ENCODE assay signal across 30 cellular contexts in the genomic region with DNA sequence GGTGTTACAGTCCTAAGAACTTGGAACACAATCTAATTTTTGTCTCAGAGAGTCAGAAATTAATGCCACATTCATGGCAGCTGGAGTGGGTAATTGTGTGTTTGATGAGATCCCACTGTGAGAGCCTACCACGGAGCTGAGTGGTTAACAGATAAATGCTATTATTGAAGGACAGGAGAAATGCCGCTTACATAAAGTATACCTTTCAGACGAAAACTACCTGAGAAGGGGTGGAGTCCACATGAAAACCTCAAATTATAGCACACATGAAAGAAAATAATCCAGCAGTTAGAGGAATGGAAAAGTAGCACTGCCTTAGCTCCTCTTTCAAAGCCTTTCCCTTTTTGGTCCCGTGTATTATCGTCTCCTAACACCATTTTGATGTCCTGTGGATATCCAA.
"Had no signal": no experiment of that assay in that cellular context is flagged by ENCODE, and none has a peak within 500 bp of the region (broad histone marks: within the 10 kb centered on the region; RNA-seq: fewer than 3 reads in every experiment).

No MANE protein-coding gene starts in this region.

- H3K36me3 ChIP-seq: adrenal gland, breast epithelium, MG63, SJSA1 had no signal

- H3K9ac ChIP-seq: SK-N-SH had no signal

- H3K4me2 ChIP-seq: SK-N-SH had no signal

- H3K9me3 Mint-ChIP-seq: activated naive CD4-positive, alpha-beta T cell treated with anti-CD3 and anti-CD28 coated beads for 36 hours; activated T-helper 2 cell treated with anti-CD3 and anti-CD28 coated beads, Interferon-gamma antibody, Interleukin-2, Interleukin-4, amounts not matched to agents 10 μg/mL and 5 μg/mL and 100 μg/mL, durations not matched to agents 14 hours and 24 hours and 36 hours; T-helper 1 cell treated with Interleukin-12 subunit alpha and Interleukin-12 subunit beta and Interleukin-4 antibody, amounts not matched to agents 30 μg/mL and 1 μg/mL, for 36 hours; T-helper 2 cell treated with Interferon-gamma antibody and Interleukin-4, amounts not matched to agents 5 μg/mL and 100 μg/mL, for 36 hours had no signal

- H3K27ac ChIP-seq: adrenal gland, body of pancreas, breast epithelium, SJSA1 had no signal

- ATAC-seq: activated CD8-positive, alpha-beta T cell treated with anti-CD3 and anti-CD28 coated beads, Interleukin-2, amount 10 ng/mL, durations not matched to agents 7 days and 5 days; activated naive CD4-positive, alpha-beta T cell treated with anti-CD3 and anti-CD28 coated beads, Interleukin-2, amount 50 U/mL, for 72 hours; body of pancreas; Panc1 had no signal

- H3K4me3 Mint-ChIP-seq: activated CD4-positive, alpha-beta T cell treated with anti-CD3 and anti-CD28 coated beads, Interleukin-2, amount 10 ng/mL, durations not matched to agents 24 days and 14 days; activated CD8-positive, alpha-beta T cell treated with anti-CD3 and anti-CD28 coated beads, Interleukin-2, amount 10 ng/mL, durations not matched to agents 7 days and 5 days; activated naive CD4-positive, alpha-beta T cell treated with anti-CD3 and anti-CD28 coated beads for 36 hours; activated T-cell treated with anti-CD3 and anti-CD28 coated beads, Interleukin-2, amount 50 U/mL, for 24 hours; T-helper 1 cell treated with Interleukin-12 subunit alpha and Interleukin-12 subunit beta and Interleukin-4 antibody, amounts not matched to agents 30 μg/mL and 1 μg/mL, for 36 hours; T-helper 2 cell treated with Interferon-gamma antibody and Interleukin-4, amounts not matched to agents 5 μg/mL and 100 μg/mL, for 36 hours had no signal

- H3K4me1 ChIP-seq: adrenal gland, body of pancreas, breast epithelium had no signal

- DNase-seq: activated CD4-positive, alpha-beta T cell treated with anti-CD3 and anti-CD28 coated beads, Interleukin-2, amount 10 ng/mL, durations not matched to agents 24 days and 14 days; activated CD4-positive, alpha-beta T cell treated with anti-CD3 and anti-CD28 coated beads, Interleukin-2, amount 50 U/mL, for 48 hours; activated CD8-positive, alpha-beta T cell treated with anti-CD3 and anti-CD28 coated beads, Interleukin-2, amount 10 ng/mL, durations not matched to agents 7 days and 5 days; activated gamma-delta T cell treated with Interleukin-2 at 50 U/mL for 16 hours; activated naive CD4-positive, alpha-beta T cell treated with anti-CD3 and anti-CD28 coated beads for 36 hours; activated T-cell treated with anti-CD3 and anti-CD28 coated beads, Interleukin-2, amount 50 U/mL, for 24 hours; adrenal gland; body of pancreas; Kasumi-1; KG1; MG63; NCI-H1048; NCI-H1105 treated with DMSO at 0.1 percent for 48 hours; NCI-H1436; NCI-H187; NCI-H2029 treated with DMSO at 0.1 percent for 48 hours; NCI-H2107; NCI-H446; NCI-H510A treated with DMSO at 0.1 percent for 48 hours; SHP77 treated with DMSO at 0.1 percent for 48 hours; SK-N-SH had no signal

- FAIRE-seq: astrocyte, TTC549 had no signal

- H3K9me3 ChIP-seq: adrenal gland, body of pancreas, breast epithelium, MG63, SJSA1, SK-N-SH had no signal

- H3K4me3 ChIP-seq: adrenal gland, body of pancreas, breast epithelium, MG63, SJSA1 had no signal

- H3K27me3 Mint-ChIP-seq: activated CD4-positive, alpha-beta T cell treated with anti-CD3 and anti-CD28 coated beads, Interleukin-2, amount 10 ng/mL, durations not matched to agents 24 days and 14 days; activated T-cell treated with anti-CD3 and anti-CD28 coated beads, Interleukin-2, amount 50 U/mL, for 24 hours had no signal

- H3K27me3 ChIP-seq: adrenal gland, body of pancreas, breast epithelium, MG63, SJSA1 had no signal

- H3K27ac Mint-ChIP-seq: activated CD4-positive, alpha-beta T cell treated with anti-CD3 and anti-CD28 coated beads, Interleukin-2, amount 10 ng/mL, durations not matched to agents 24 days and 14 days; activated CD8-positive, alpha-beta T cell treated with anti-CD3 and anti-CD28 coated beads, Interleukin-2, amount 10 ng/mL, durations not matched to agents 7 days and 5 days; activated naive CD4-positive, alpha-beta T cell treated with anti-CD3 and anti-CD28 coated beads for 36 hours; activated naive CD4-positive, alpha-beta T cell treated with anti-CD3 and anti-CD28 coated beads, Interleukin-2, amount 50 U/mL, for 72 hours; activated T-cell treated with anti-CD3 and anti-CD28 coated beads, Interleukin-2, amount 50 U/mL, for 24 hours; activated T-helper 2 cell treated with anti-CD3 and anti-CD28 coated beads, Interferon-gamma antibody, Interleukin-2, Interleukin-4, amounts not matched to agents 10 μg/mL and 5 μg/mL and 100 μg/mL, durations not matched to agents 14 hours and 24 hours and 36 hours; T-helper 1 cell treated with Interleukin-12 subunit alpha and Interleukin-12 subunit beta and Interleukin-4 antibody, amounts not matched to agents 30 μg/mL and 1 μg/mL, for 36 hours; T-helper 2 cell treated with Interferon-gamma antibody and Interleukin-4, amounts not matched to agents 5 μg/mL and 100 μg/mL, for 36 hours had no signal
